ENCODE assay signal across 10 cellular contexts in genomic region chr5:78269088-78269703, GRCh38. TPM values are rescaled to one million over a fixed set of nuclear protein-coding genes. Genes with fewer than 3 reads are reported as not detected.
DNase-seq lines count a peak whose midpoint lies in the region; ATAC-seq and TF ChIP-seq lines count a peak whose summit lies in the region.
"Had no signal": no experiment of that assay in that cellular context is flagged by ENCODE, and none has a peak within 500 bp of the region (broad histone marks: within the 10 kb centered on the region; RNA-seq: fewer than 3 reads in every experiment).

No MANE protein-coding gene starts in this region.

- H3K27ac ChIP-seq in CD4-positive, alpha-beta T cell (ENCODE audit: low read depth, low read length): no peak overlapping the region
- no peak overlapping the region for H3K27ac ChIP-seq in liver (ENCODE audit: low read depth in 1 of 2, low read length in 2 of 2)
- H3K27ac ChIP-seq: epithelial cell of prostate had no signal

- no peaks in the 10 kb centered on the region for H3K27me3 ChIP-seq in CD4-positive, alpha-beta T cell (ENCODE audit: control insufficient read depth, insufficient read depth, low read length)
- H3K27me3 ChIP-seq in liver (ENCODE audit: control insufficient read depth in 4 of 4, insufficient read depth in 4 of 4, low read length in 3 of 4): no peaks in the 10 kb centered on the region

- H3K36me3 ChIP-seq in liver (ENCODE audit: control insufficient read depth in 4 of 4, insufficient read depth in 3 of 4, low read depth in 1 of 4, low read length in 3 of 4): peaks cover 0 to 6% (median 1%) of the 10 kb centered on the region in 4 donors

- H3K9ac ChIP-seq in liver (ENCODE audit: low read depth in 1 of 2, low read length in 2 of 2): peak overlapping the region in 1 of 2 donors; percentile 44

- intact Hi-C loops in CD4-positive, alpha-beta T cell (cut with DNase I, micrococcal nuclease): loop anchor here (2.0 to 10.0 kb wide), 3 partner anchors 704 to 1402 kb away; no protein-coding TSS in a partner anchor

- no peaks in the 10 kb centered on the region for H3K4me1 ChIP-seq in liver (ENCODE audit: control insufficient read depth in 4 of 4, insufficient read depth in 4 of 4, low read length in 3 of 4)

- TF ChIP-seq CTCF in CD4-positive, alpha-beta T cell (IDR thresholded peaks at IDR 0.05): peak; percentile 68
- TF ChIP-seq CTCF in liver (IDR thresholded peaks at IDR 0.05; ENCODE audit: low read depth, low read length, missing input control): peak; percentile 60

- H3K4me3 ChIP-seq in liver (ENCODE audit: low read depth in 1 of 3, low read length in 3 of 3): no peak overlapping the region

- DNase-seq in CD4-positive, alpha-beta T cell: no peak
- no peak for DNase-seq in activated CD8-positive, alpha-beta T cell treated with anti-CD3 and anti-CD28 coated beads, Interleukin-2, amount 10 ng/mL, durations not matched to agents 7 days and 5 days
- no peak for DNase-seq in T1000 (lab: John Stamatoyannopoulos, UW)
- DNase-seq in OCI-M2 (lab: John Stamatoyannopoulos, UW; ENCODE audit: unreplicated experiment): no peak
- DNase-seq: stimulated activated naive B cell treated with anti-CD40 and anti-IgM and Interleukin-4, amounts not matched to agents 10 μg/mL and 1 μg/mL and 100 μg/mL, for 72 hours had no signal

- TF ChIP-seq RAD21 in liver (IDR thresholded peaks at IDR 0.05): peak; percentile 64 to 73

- H3K4me3 Mint-ChIP-seq in CD4-positive, alpha-beta T cell: no peak overlapping the region
- no peak overlapping the region for H3K4me3 Mint-ChIP-seq in activated CD8-positive, alpha-beta T cell treated with anti-CD3 and anti-CD28 coated beads, Interleukin-2, amount 10 ng/mL, durations not matched to agents 7 days and 5 days
- H3K4me3 Mint-ChIP-seq: stimulated activated naive B cell treated with anti-CD40 and anti-IgM and Interleukin-4, amounts not matched to agents 10 μg/mL and 1 μg/mL and 100 μg/mL, for 72 hours had no signal

- H3K27ac Mint-ChIP-seq in CD4-positive, alpha-beta T cell: no peak overlapping the region
- no peak overlapping the region for H3K27ac Mint-ChIP-seq in activated CD8-positive, alpha-beta T cell treated with anti-CD3 and anti-CD28 coated beads, Interleukin-2, amount 10 ng/mL, durations not matched to agents 7 days and 5 days
- H3K27ac Mint-ChIP-seq: stimulated activated naive B cell treated with anti-CD40 and anti-IgM and Interleukin-4, amounts not matched to agents 10 μg/mL and 1 μg/mL and 100 μg/mL, for 72 hours had no signal

- peak; percentile 68 for ATAC-seq in CD4-positive, alpha-beta T cell (ENCODE audit: poor library complexity)
- peak; percentile 43 for ATAC-seq in HG02678 (IDR thresholded peaks at IDR 0.05; ENCODE audit: unreplicated experiment)
- ATAC-seq in activated CD8-positive, alpha-beta T cell treated with anti-CD3 and anti-CD28 coated beads, Interleukin-2, amount 10 ng/mL, durations not matched to agents 7 days and 5 days: peak; percentile 39
- ATAC-seq in GM18519 (IDR thresholded peaks at IDR 0.05; ENCODE audit: low FRiP score, unreplicated experiment): no peak
- ATAC-seq in HG02759 (IDR thresholded peaks at IDR 0.05; ENCODE audit: unreplicated experiment): no peak

- CTCF ChIA-PET in CD4-positive, alpha-beta T cell (lab: Charles Lee): no interaction called here
- CTCF ChIA-PET in activated CD8-positive, alpha-beta T cell treated with anti-CD3 and anti-CD28 coated beads, Interleukin-2, amount 10 ng/mL, durations not matched to agents 7 days and 5 days (lab: Charles Lee): interaction anchor here (1.1 kb wide), 2 partner anchors 26 to 257 kb away, joined by 3 to 4 read pairs; no protein-coding TSS in a partner anchor

- POLR2A ChIA-PET in CD4-positive, alpha-beta T cell (lab: Charles Lee): no interaction called here
- POLR2A ChIA-PET in activated CD8-positive, alpha-beta T cell treated with anti-CD3 and anti-CD28 coated beads, Interleukin-2, amount 10 ng/mL, durations not matched to agents 7 days and 5 days (lab: Charles Lee): no interaction called here

- H3K27me3 Mint-ChIP-seq in CD4-positive, alpha-beta T cell: no peaks in the 10 kb centered on the region
- H3K27me3 Mint-ChIP-seq in activated CD8-positive, alpha-beta T cell treated with anti-CD3 and anti-CD28 coated beads, Interleukin-2, amount 10 ng/mL, durations not matched to agents 7 days and 5 days (ENCODE audit: low read depth): no peaks in the 10 kb centered on the region
- H3K27me3 Mint-ChIP-seq: stimulated activated naive B cell treated with anti-CD40 and anti-IgM and Interleukin-4, amounts not matched to agents 10 μg/mL and 1 μg/mL and 100 μg/mL, for 72 hours had no signal

- no peaks in the 10 kb centered on the region for H3K9me3 Mint-ChIP-seq in CD4-positive, alpha-beta T cell
- no peaks in the 10 kb centered on the region for H3K9me3 Mint-ChIP-seq in activated CD8-positive, alpha-beta T cell treated with anti-CD3 and anti-CD28 coated beads, Interleukin-2, amount 10 ng/mL, durations not matched to agents 7 days and 5 days (ENCODE audit: insufficient read depth)
- H3K9me3 Mint-ChIP-seq: stimulated activated naive B cell treated with anti-CD40 and anti-IgM and Interleukin-4, amounts not matched to agents 10 μg/mL and 1 μg/mL and 100 μg/mL, for 72 hours had no signal

- H3K36me3 Mint-ChIP-seq in CD4-positive, alpha-beta T cell (ENCODE audit: low read depth): peaks cover 26% of the 10 kb centered on the region
- peaks cover 18% of the 10 kb centered on the region for H3K36me3 Mint-ChIP-seq in activated CD8-positive, alpha-beta T cell treated with anti-CD3 and anti-CD28 coated beads, Interleukin-2, amount 10 ng/mL, durations not matched to agents 7 days and 5 days (ENCODE audit: low read depth)

- peaks cover 29% of the 10 kb centered on the region for H3K4me1 Mint-ChIP-seq in CD4-positive, alpha-beta T cell (ENCODE audit: low read depth)
- peaks cover 3% of the 10 kb centered on the region for H3K4me1 Mint-ChIP-seq in activated CD8-positive, alpha-beta T cell treated with anti-CD3 and anti-CD28 coated beads, Interleukin-2, amount 10 ng/mL, durations not matched to agents 7 days and 5 days (ENCODE audit: low read depth)

- H3K9me3 ChIP-seq in CD4-positive, alpha-beta T cell (ENCODE audit: control insufficient read depth, low read length): no peaks in the 10 kb centered on the region
- no peaks in the 10 kb centered on the region for H3K9me3 ChIP-seq in liver (ENCODE audit: control insufficient read depth in 4 of 4, low read length in 3 of 4)

TF ChIP-seq in liver, 16 proteins besides CTCF, POLR2A, EP300 and RAD21:
- TF ChIP-seq TAF1 (conservative IDR thresholded peaks at IDR 0.05) (no peak), RXRA (IDR thresholded peaks at IDR 0.05) (no peak), HNF4G (IDR thresholded peaks at IDR 0.05) (no peak), GABPA (IDR thresholded peaks at IDR 0.05 in 1 of 2, conservative IDR thresholded peaks at IDR 0.05 in 1 of 2) (no peak), FOXA2 (IDR thresholded peaks at IDR 0.05) (no peak), HNF4A (conservative IDR thresholded peaks at IDR 0.05) (no peak), NR2F2 (IDR thresholded peaks at IDR 0.05) (no peak), FOXA1 (IDR thresholded peaks at IDR 0.05) (no peak), ZBTB33 (IDR thresholded peaks at IDR 0.05) (no peak), EGR1 (IDR thresholded peaks at IDR 0.05; ENCODE audit: low read depth in 2 of 2) (no peak), YY1 (IDR thresholded peaks at IDR 0.05) (no peak), SP1 (IDR thresholded peaks at IDR 0.05) (no peak), MAX (IDR thresholded peaks at IDR 0.05) (no peak)

RNA-seq across cellular contexts. Expression of gene AP3B1, which starts 25.3 kb away (rescaled TPM):
- total RNA-seq in CD4-positive, alpha-beta T cell: 10 to 100 TPM; 24.5 to 24.6 TPM
- 10 to 100 TPM; 42.9 to 44.3 TPM for total RNA-seq in activated CD8-positive, alpha-beta T cell treated with anti-CD3 and anti-CD28 coated beads, Interleukin-2, amount 10 ng/mL, durations not matched to agents 7 days and 5 days
- total RNA-seq in liver: 10 to 100 TPM; 18.9 to 23.1 TPM
- 1 to 10 TPM; 8.2 to 9.9 TPM for polyA plus RNA-seq in liver

Comparison
In these comparisons a context has a peak if more than half of its experiments do, and no peak if none do; other contexts are left out.
1. ATAC-seq: peak in CD4-positive, alpha-beta T cell (single experiment), HG02678 (single experiment) and activated CD8-positive, alpha-beta T cell treated with anti-CD3 and anti-CD28 coated beads, Interleukin-2, amount 10 ng/mL, durations not matched to agents 7 days and 5 days (single experiment); none in GM18519 (single experiment) and HG02759 (single experiment).